In genomic region chr3:42735609-42736008, GRCh38 we compare ENCODE assay signal across 1 cellular context.
TF ChIP-seq lines count a peak whose summit lies in the region.

No MANE protein-coding gene starts in this region.

TF ChIP-seq in HepG2, 621 proteins besides CTCF, POLR2A, EP300 and RAD21:
- TF ChIP-seq, protein P1, sequence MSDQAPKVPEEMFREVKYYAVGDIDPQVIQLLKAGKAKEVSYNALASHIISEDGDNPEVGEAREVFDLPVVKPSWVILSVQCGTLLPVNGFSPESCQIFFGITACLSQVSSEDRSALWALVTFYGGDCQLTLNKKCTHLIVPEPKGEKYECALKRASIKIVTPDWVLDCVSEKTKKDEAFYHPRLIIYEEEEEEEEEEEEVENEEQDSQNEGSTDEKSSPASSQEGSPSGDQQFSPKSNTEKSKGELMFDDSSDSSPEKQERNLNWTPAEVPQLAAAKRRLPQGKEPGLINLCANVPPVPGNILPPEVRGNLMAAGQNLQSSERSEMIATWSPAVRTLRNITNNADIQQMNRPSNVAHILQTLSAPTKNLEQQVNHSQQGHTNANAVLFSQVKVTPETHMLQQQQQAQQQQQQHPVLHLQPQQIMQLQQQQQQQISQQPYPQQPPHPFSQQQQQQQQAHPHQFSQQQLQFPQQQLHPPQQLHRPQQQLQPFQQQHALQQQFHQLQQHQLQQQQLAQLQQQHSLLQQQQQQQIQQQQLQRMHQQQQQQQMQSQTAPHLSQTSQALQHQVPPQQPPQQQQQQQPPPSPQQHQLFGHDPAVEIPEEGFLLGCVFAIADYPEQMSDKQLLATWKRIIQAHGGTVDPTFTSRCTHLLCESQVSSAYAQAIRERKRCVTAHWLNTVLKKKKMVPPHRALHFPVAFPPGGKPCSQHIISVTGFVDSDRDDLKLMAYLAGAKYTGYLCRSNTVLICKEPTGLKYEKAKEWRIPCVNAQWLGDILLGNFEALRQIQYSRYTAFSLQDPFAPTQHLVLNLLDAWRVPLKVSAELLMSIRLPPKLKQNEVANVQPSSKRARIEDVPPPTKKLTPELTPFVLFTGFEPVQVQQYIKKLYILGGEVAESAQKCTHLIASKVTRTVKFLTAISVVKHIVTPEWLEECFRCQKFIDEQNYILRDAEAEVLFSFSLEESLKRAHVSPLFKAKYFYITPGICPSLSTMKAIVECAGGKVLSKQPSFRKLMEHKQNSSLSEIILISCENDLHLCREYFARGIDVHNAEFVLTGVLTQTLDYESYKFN (CRISPR knock-in tag; conservative IDR thresholded peaks at IDR 0.05): no peak
- TF ChIP-seq, protein P2, sequence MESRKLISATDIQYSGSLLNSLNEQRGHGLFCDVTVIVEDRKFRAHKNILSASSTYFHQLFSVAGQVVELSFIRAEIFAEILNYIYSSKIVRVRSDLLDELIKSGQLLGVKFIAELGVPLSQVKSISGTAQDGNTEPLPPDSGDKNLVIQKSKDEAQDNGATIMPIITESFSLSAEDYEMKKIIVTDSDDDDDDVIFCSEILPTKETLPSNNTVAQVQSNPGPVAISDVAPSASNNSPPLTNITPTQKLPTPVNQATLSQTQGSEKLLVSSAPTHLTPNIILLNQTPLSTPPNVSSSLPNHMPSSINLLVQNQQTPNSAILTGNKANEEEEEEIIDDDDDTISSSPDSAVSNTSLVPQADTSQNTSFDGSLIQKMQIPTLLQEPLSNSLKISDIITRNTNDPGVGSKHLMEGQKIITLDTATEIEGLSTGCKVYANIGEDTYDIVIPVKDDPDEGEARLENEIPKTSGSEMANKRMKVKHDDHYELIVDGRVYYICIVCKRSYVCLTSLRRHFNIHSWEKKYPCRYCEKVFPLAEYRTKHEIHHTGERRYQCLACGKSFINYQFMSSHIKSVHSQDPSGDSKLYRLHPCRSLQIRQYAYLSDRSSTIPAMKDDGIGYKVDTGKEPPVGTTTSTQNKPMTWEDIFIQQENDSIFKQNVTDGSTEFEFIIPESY (CRISPR knock-in tag; IDR thresholded peaks at IDR 0.05): peak; percentile 51; the same call in 1 of the 2 replicates
- TF ChIP-seq ZNF362 (CRISPR knock-in tag; IDR thresholded peaks at IDR 0.05; ENCODE audit: borderline replicate concordance): no peak
- TF ChIP-seq ZNF768 (CRISPR knock-in tag; IDR thresholded peaks at IDR 0.05): peak; percentile 43; the same call in 1 of the 2 replicates
- TF ChIP-seq SRY (CRISPR knock-in tag; IDR thresholded peaks at IDR 0.05): no peak
- no peak for TF ChIP-seq ZNF296 (CRISPR knock-in tag; conservative IDR thresholded peaks at IDR 0.05)
- TF ChIP-seq ZBTB38 (CRISPR knock-in tag; IDR thresholded peaks at IDR 0.05): peak; percentile 30; the same call in 1 of the 2 replicates
- TF ChIP-seq CBX1 (IDR thresholded peaks at IDR 0.05; ENCODE audit: low read depth): no peak
- no peak for TF ChIP-seq DR1 (CRISPR knock-in tag; IDR thresholded peaks at IDR 0.05)
- TF ChIP-seq ZNF615 (CRISPR knock-in tag; IDR thresholded peaks at IDR 0.05; ENCODE audit: borderline replicate concordance): no peak
